In genomic region chr5:147626494-147626893, GRCh38 we compare ENCODE assay signal across 21 cellular contexts.
"Had no signal": no experiment of that assay in that cellular context is flagged by ENCODE, and none has a peak within 500 bp of the region (broad histone marks: within the 10 kb centered on the region; RNA-seq: fewer than 3 reads in every experiment).

No MANE protein-coding gene starts in this region.

- DNase-seq: effector memory CD4-positive, alpha-beta T cell; gastrocnemius medialis; heart right ventricle; hypothalamus; kidney glomerular epithelial cell; naive thymus-derived CD4-positive, alpha-beta T cell; psoas muscle; retina; right lobe of liver; spleen; stimulated activated CD4-positive, alpha-beta T cell treated with anti-CD3 and anti-CD28 coated beads, Interleukin-15, amount 100 ng/mL, for 24 hours; stimulated activated CD4-positive, alpha-beta T cell treated with anti-CD3 and anti-CD28 coated beads, Interleukin-1b, Interleukin-23, amount 100 ng/mL, for 48 hours; stimulated activated CD4-positive, alpha-beta T cell treated with anti-CD3 and anti-CD28 coated beads, Interleukin-4, amount 100 ng/mL, for 4 hours; stimulated activated naive B cell treated with anti-CD40 and anti-IgM and Interleukin-4, amounts not matched to agents 10 μg/mL and 1 μg/mL and 100 μg/mL, for 72 hours; thyroid gland had no signal

- H3K9me3 ChIP-seq: esophagus muscularis mucosa, gastrocnemius medialis, heart right ventricle, neutrophil, psoas muscle, right lobe of liver, spleen, suprapubic skin, thyroid gland had no signal

- FAIRE-seq: endometrium, islet of Langerhans, urothelium cell line had no signal

- H3K36me3 ChIP-seq: esophagus muscularis mucosa, gastrocnemius medialis, heart right ventricle, neutrophil, right lobe of liver, spleen, suprapubic skin, thyroid gland had no signal

- H3K4me1 ChIP-seq: gastrocnemius medialis, heart right ventricle, psoas muscle, spleen, suprapubic skin, thyroid gland had no signal

- ATAC-seq: gastrocnemius medialis; heart right ventricle; naive thymus-derived CD4-positive, alpha-beta T cell; psoas muscle; right lobe of liver; stimulated activated naive B cell treated with anti-CD40 and anti-IgM and Interleukin-4, amounts not matched to agents 10 μg/mL and 1 μg/mL and 100 μg/mL, for 72 hours had no signal

- H3K27ac ChIP-seq: esophagus muscularis mucosa, gastrocnemius medialis, heart right ventricle, neutrophil, psoas muscle, right lobe of liver, spleen, suprapubic skin, thyroid gland had no signal

- H3K27me3 ChIP-seq: esophagus muscularis mucosa, gastrocnemius medialis, neutrophil, right lobe of liver, spleen, suprapubic skin, thyroid gland had no signal

- H3K4me3 ChIP-seq: esophagus muscularis mucosa, gastrocnemius medialis, heart right ventricle, psoas muscle, right lobe of liver, spleen, suprapubic skin, thyroid gland had no signal
